Comparison of ENCODE assay signal across 18 cellular contexts in the genomic region with DNA sequence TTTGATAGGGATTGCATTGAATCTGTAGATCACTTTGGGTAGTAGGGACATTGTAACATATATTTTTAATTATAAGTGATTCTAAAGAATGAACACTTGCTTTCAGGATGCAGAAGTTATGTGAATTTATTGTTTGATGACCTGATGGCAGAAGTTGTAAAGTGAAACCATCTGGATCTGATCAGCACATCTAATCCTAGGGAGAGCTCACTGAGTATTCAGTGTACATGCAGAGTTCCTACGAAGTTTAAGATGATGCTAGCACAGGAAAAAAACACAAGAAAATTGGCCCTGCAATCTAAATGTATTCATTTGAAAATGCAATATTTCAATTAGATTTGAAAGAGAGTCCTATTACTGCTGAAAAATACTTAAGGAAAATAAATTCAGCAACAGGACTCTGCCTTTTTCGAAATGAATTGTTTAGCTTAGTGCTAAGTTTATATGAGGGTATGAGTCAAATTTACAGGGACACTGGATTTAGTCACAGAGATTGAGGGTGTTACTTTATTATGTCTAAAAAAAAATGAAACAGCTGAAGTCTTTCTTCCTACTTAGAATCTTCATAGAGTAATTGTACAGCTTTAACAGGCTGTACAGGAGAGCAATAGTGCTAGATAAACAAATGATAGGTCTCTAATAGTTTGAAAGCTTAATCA.
DNase-seq lines count a peak whose midpoint lies in the region; ATAC-seq and TF ChIP-seq lines count a peak whose summit lies in the region.
"Had no signal": no experiment of that assay in that cellular context is flagged by ENCODE, and none has a peak within 500 bp of the region (broad histone marks: within the 10 kb centered on the region; RNA-seq: fewer than 3 reads in every experiment).

No MANE protein-coding gene starts in this region.

- H3K4me1 ChIP-seq in smooth muscle cell (ENCODE audit: low read depth) = peaks cover 7% of the 10 kb centered on the region

- intact Hi-C loops in natural killer cell (cut with micrococcal nuclease) = no loop called here

- H3K27me3 ChIP-seq in smooth muscle cell (ENCODE audit: low read depth) (no peaks in the 10 kb centered on the region), WERI-Rb-1 (ENCODE audit: insufficient read depth, low read depth, severe bottlenecking) (no peaks in the 10 kb centered on the region)

- peak overlapping the region; percentile 55 for H3K4me2 ChIP-seq in smooth muscle cell

- H3F3A ChIP-seq in smooth muscle cell (ENCODE audit: low read depth) = peaks cover 10% of the 10 kb centered on the region

- peaks cover 2 to 3% of the 10 kb centered on the region in 2 donors for H3K9me3 Mint-ChIP-seq in natural killer cell

- no peak overlapping the region for H3K4me3 Mint-ChIP-seq in natural killer cell
- H3K4me3 Mint-ChIP-seq: CD4-positive, alpha-beta memory T cell had no signal

- H4K20me1 ChIP-seq in smooth muscle cell (ENCODE audit: low read depth) = no peaks in the 10 kb centered on the region

- no peak for ATAC-seq in natural killer cell
- no peak for ATAC-seq in GM19023 (IDR thresholded peaks at IDR 0.05; ENCODE audit: unreplicated experiment)
- ATAC-seq: HepG2, Panc1 had no signal

- no peaks in the 10 kb centered on the region for H3K79me2 ChIP-seq in smooth muscle cell (ENCODE audit: low read depth)

- WGBS in smooth muscle cell (ENCODE audit: low lambda C conversion rate) = 34% methylated on average over 2 of the region's 2 CpGs

- H3K36me3 ChIP-seq in smooth muscle cell (ENCODE audit: low read depth) (no peaks in the 10 kb centered on the region), WERI-Rb-1 (no peaks in the 10 kb centered on the region)

- H3K9ac ChIP-seq in smooth muscle cell (ENCODE audit: low read depth) = no peak overlapping the region

- DNase-seq in GM04504 (ENCODE audit: low read depth) = peak; percentile 35
- peak; percentile 59 for DNase-seq in fibroblast of villous mesenchyme (ENCODE audit: low read depth)
- no peak for DNase-seq in smooth muscle cell (lab: John Stamatoyannopoulos, UW; ENCODE audit: unreplicated experiment)
- no peak for DNase-seq in natural killer cell
- DNase-seq in WERI-Rb-1 = no peak
- DNase-seq: CD4-positive, alpha-beta memory T cell; DMS79; GOT3; Karpas-422; NCI-H1105 treated with DMSO at 0.1 percent for 48 hours; NCI-H1694 treated with DMSO at 0.1 percent for 48 hours; NCI-H2107; NCI-H2227 treated with DMSO at 0.1 percent for 48 hours; NCI-H524 treated with DMSO at 0.1 percent for 48 hours had no signal

- H3K27ac Mint-ChIP-seq in natural killer cell = no peak overlapping the region
- H3K27ac Mint-ChIP-seq: CD4-positive, alpha-beta memory T cell had no signal

- no peaks in the 10 kb centered on the region for H3K36me3 Mint-ChIP-seq in natural killer cell
- H3K36me3 Mint-ChIP-seq: CD4-positive, alpha-beta memory T cell had no signal

- H3K27me3 Mint-ChIP-seq in natural killer cell (ENCODE audit: low read depth in 2 of 2) = peaks cover 0 to 4% of the 10 kb centered on the region in 2 donors
- H3K27me3 Mint-ChIP-seq: CD4-positive, alpha-beta memory T cell had no signal

- H3K4me1 Mint-ChIP-seq in natural killer cell = peaks cover 0 to 4% of the 10 kb centered on the region in 2 donors

- H3K9me3 ChIP-seq in smooth muscle cell (replicated peaks; ENCODE audit: low read depth) (no peaks in the 10 kb centered on the region), WERI-Rb-1 (ENCODE audit: severe bottlenecking) (peaks cover 4% of the 10 kb centered on the region)

- no peak for TF ChIP-seq CTCF in VCaP (conservative IDR thresholded peaks at IDR 0.05)
- TF ChIP-seq CTCF in fibroblast of villous mesenchyme (IDR thresholded peaks at IDR 0.05; ENCODE audit: insufficient read depth, low read depth, low read length) = no peak
- TF ChIP-seq CTCF in smooth muscle cell (IDR thresholded peaks at IDR 0.05; ENCODE audit: borderline replicate concordance, insufficient read depth, poor library complexity, severe bottlenecking) = no peak
- TF ChIP-seq CTCF in natural killer cell (IDR thresholded peaks at IDR 0.05) = no peak
- no peak for TF ChIP-seq CTCF in WERI-Rb-1 (IDR thresholded peaks at IDR 0.05; ENCODE audit: low read depth, low read length)

- H3K27ac ChIP-seq in VCaP (peak overlapping the region; percentile 68), smooth muscle cell (ENCODE audit: low read depth) (peak overlapping the region; percentile 66), WERI-Rb-1 (no peak overlapping the region)

- no peak overlapping the region for H2AFZ ChIP-seq in smooth muscle cell (ENCODE audit: low read depth)

- H3K4me3 ChIP-seq in fibroblast of villous mesenchyme (ENCODE audit: low read depth, low read length) = no peak overlapping the region
- no peak overlapping the region for H3K4me3 ChIP-seq in smooth muscle cell
- no peak overlapping the region for H3K4me3 ChIP-seq in WERI-Rb-1 (ENCODE audit: low read depth, low read length)

Comparison
In these comparisons a context has a peak if more than half of its experiments do, and no peak if none do; other contexts are left out.
1. DNase-seq: peak in GM04504 (single experiment) and fibroblast of villous mesenchyme (single experiment); none in smooth muscle cell (single experiment), natural killer cell (single experiment) and WERI-Rb-1 (single experiment).